Comparison of ENCODE assay signal across 8 cellular contexts in genomic region chr16:89565506-89566372, GRCh38. TPM values are rescaled to one million over a fixed set of nuclear protein-coding genes. Genes with fewer than 3 reads are reported as not detected.
DNase-seq lines count a peak whose midpoint lies in the region; ATAC-seq and TF ChIP-seq lines count a peak whose summit lies in the region.

No MANE protein-coding gene starts in this region.

- ATAC-seq in HCT116 = peak; percentile 69
- ATAC-seq in activated naive CD4-positive, alpha-beta T cell treated with anti-CD3 and anti-CD28 coated beads, Interleukin-2, amount 50 U/mL, for 72 hours = peak; percentile 32 to 33
- ATAC-seq in right cardiac atrium = peak; percentile 23 to 38
- no peak for ATAC-seq in GM21786 (IDR thresholded peaks at IDR 0.05; ENCODE audit: unreplicated experiment)

- H3K27me3 ChIP-seq in BLaER1 treated with 17β-estradiol and CSF1 and Interleukin-3, amounts not matched to agents 10 nM and 100 nM = no peaks in the 10 kb centered on the region
- H3K27me3 ChIP-seq in HCT116 (ENCODE audit: insufficient read depth, low read length) (no peaks in the 10 kb centered on the region), right cardiac atrium (ENCODE audit: control insufficient read depth, insufficient read depth) (no peaks in the 10 kb centered on the region), skeletal muscle tissue (ENCODE audit: control insufficient read depth in 3 of 3, insufficient read depth in 3 of 3, low read length in 3 of 3) (peaks cover 16 to 20% (median 17%) of the 10 kb centered on the region in 3 donors)

- H3K36me3 ChIP-seq in BLaER1 treated with 17β-estradiol and CSF1 and Interleukin-3, amounts not matched to agents 10 nM and 100 nM = peaks cover 38 to 55% (median 42%) of the 10 kb centered on the region in 11 experiments
- H3K36me3 ChIP-seq in HCT116 (ENCODE audit: control insufficient read depth in 1 of 2, insufficient read depth in 2 of 2, low read length in 2 of 2) = peaks cover 23 to 34% of the 10 kb centered on the region in 2 experiments
- peaks cover 33 to 40% (median 34%) of the 10 kb centered on the region in 3 donors for H3K36me3 ChIP-seq in skeletal muscle tissue (ENCODE audit: control insufficient read depth in 3 of 3, insufficient read depth in 3 of 3, low read length in 3 of 3)

- TF ChIP-seq RAD21 in HCT116 (IDR thresholded peaks at IDR 0.05; ENCODE audit: low read depth) = no peak

- WGBS in right cardiac atrium = 6% methylated on average over 46 of the region's 46 CpGs

- no peak overlapping the region for H2AFZ ChIP-seq in HCT116 (ENCODE audit: low read depth, low read length, poor library complexity, severe bottlenecking)

- peaks cover 28% of the 10 kb centered on the region in 2 donors for H3K36me3 Mint-ChIP-seq in activated naive CD4-positive, alpha-beta T cell treated with anti-CD3 and anti-CD28 coated beads, Interleukin-2, amount 50 U/mL, for 72 hours

- H3K4me2 ChIP-seq in BLaER1 treated with 17β-estradiol and CSF1 and Interleukin-3, amounts not matched to agents 10 nM and 100 nM = peak overlapping the region; percentile 92 to 99 (median 97)
- peak overlapping the region; percentile 84 for H3K4me2 ChIP-seq in HCT116 (ENCODE audit: low read length)

- H3K79me2 ChIP-seq in HCT116 (ENCODE audit: insufficient read depth, low read length) = peaks cover 40% of the 10 kb centered on the region

- H3K9me3 Mint-ChIP-seq in activated naive CD4-positive, alpha-beta T cell treated with anti-CD3 and anti-CD28 coated beads, Interleukin-2, amount 50 U/mL, for 72 hours = no peaks in the 10 kb centered on the region

- peak overlapping the region; percentile 18 to 99 (median 94); a peak in 21 of 22 replicates for H3K9ac ChIP-seq in BLaER1 treated with 17β-estradiol and CSF1 and Interleukin-3, amounts not matched to agents 10 nM and 100 nM
- H3K9ac ChIP-seq in HCT116 (ENCODE audit: low read length) (peak overlapping the region; percentile 96), skeletal muscle tissue (ENCODE audit: low read depth in 1 of 3, low read length in 3 of 3) (peak overlapping the region; percentile 16 to 76 (median 65))

- peak overlapping the region in 4 of 11 experiments; percentile 15 to 44 (median 24); a peak in 7 of 22 replicates for H3K27ac ChIP-seq in BLaER1 treated with 17β-estradiol and CSF1 and Interleukin-3, amounts not matched to agents 10 nM and 100 nM
- H3K27ac ChIP-seq in HCT116 (ENCODE audit: low read depth, low read length) (peak overlapping the region; percentile 96), right cardiac atrium (ENCODE audit: low read length) (no peak overlapping the region), skeletal muscle tissue (ENCODE audit: low read depth, low read length) (no peak overlapping the region)

- peak; percentile 61 for TF ChIP-seq POLR2A in HCT116 (IDR thresholded peaks at IDR 0.05; ENCODE audit: borderline replicate concordance, extremely low read depth, insufficient read depth, insufficient read length)

- H3K9me3 ChIP-seq in BLaER1 treated with 17β-estradiol and CSF1 and Interleukin-3, amounts not matched to agents 10 nM and 100 nM (replicated peaks in 1 of 11) = peaks cover 0 to 8% (median 0%) of the 10 kb centered on the region in 11 experiments; a peak in 2 of 22 replicates
- no peaks in the 10 kb centered on the region for H3K9me3 ChIP-seq in HCT116 (ENCODE audit: control insufficient read depth in 1 of 2, insufficient read depth in 1 of 2, low read depth in 1 of 2, low read length in 2 of 2)
- no peaks in the 10 kb centered on the region for H3K9me3 ChIP-seq in right cardiac atrium (ENCODE audit: control insufficient read depth, low read length)
- H3K9me3 ChIP-seq in skeletal muscle tissue (ENCODE audit: control insufficient read depth in 3 of 3, low read length in 3 of 3) = no peaks in the 10 kb centered on the region

- peaks cover 45 to 50% (median 47%) of the 10 kb centered on the region in 10 experiments for H3K4me1 ChIP-seq in BLaER1 treated with 17β-estradiol and CSF1 and Interleukin-3, amounts not matched to agents 10 nM and 100 nM
- H3K4me1 ChIP-seq in HCT116 (ENCODE audit: control insufficient read depth in 1 of 2, insufficient read depth in 2 of 2, low read length in 2 of 2) (peaks cover 45 to 61% of the 10 kb centered on the region in 2 experiments), right cardiac atrium (ENCODE audit: control insufficient read depth, insufficient read depth, low read length) (peaks cover 9% of the 10 kb centered on the region), skeletal muscle tissue (ENCODE audit: control insufficient read depth in 3 of 3, insufficient read depth in 3 of 3, low read length in 3 of 3) (peaks cover 31 to 51% (median 41%) of the 10 kb centered on the region in 3 donors)

- intact Hi-C loops in HCT116 (cut with micrococcal nuclease) = loop anchor here (10.0 kb wide), 1 partner anchor 751 kb away; the partner anchor contains the start of gene APRT
- intact Hi-C loops in right cardiac atrium (cut with DNase I) = no loop called here

- peak overlapping the region in 9 of 10 experiments; percentile 6 to 99 (median 33); a peak in 10 of 20 replicates for H3K4me3 ChIP-seq in BLaER1 treated with 17β-estradiol and CSF1 and Interleukin-3, amounts not matched to agents 10 nM and 100 nM
- H3K4me3 ChIP-seq in HCT116 (replicated peaks in 1 of 2; ENCODE audit: low read depth in 1 of 2, low read length in 2 of 2) = peak overlapping the region; percentile 27 to 45
- H3K4me3 ChIP-seq in right cardiac atrium (ENCODE audit: low read length) = no peak overlapping the region
- peak overlapping the region; percentile 12 to 60 (median 14) for H3K4me3 ChIP-seq in skeletal muscle tissue (ENCODE audit: low read length in 3 of 3)

- POLR2A ChIA-PET in HCT116 (lab: Charles Lee) = interaction anchor here (0.6 to 1.5 kb wide), 4 partner anchors 10 to 243 kb away, joined by 3 to 4 read pairs (median 4); partner anchors contain the start of gene CPNE7

- RAD21 ChIA-PET in HCT116 (lab: Charles Lee; ENCODE audit: low non-redundant PET in 1 of 2, low total read pairs in 2 of 2, uncharacterized antibody in 2 of 2, unreplicated experiment in 2 of 2) = no interaction called here

- peak overlapping the region; percentile 58 to 95 for H3K27ac Mint-ChIP-seq in activated naive CD4-positive, alpha-beta T cell treated with anti-CD3 and anti-CD28 coated beads, Interleukin-2, amount 50 U/mL, for 72 hours

- peak in 2 of 3 experiments; percentile 92 to 99; a peak in 4 of 6 replicates for TF ChIP-seq CTCF in HCT116 (IDR thresholded peaks at IDR 0.05 in 2 of 3, conservative IDR thresholded peaks at IDR 0.05 in 1 of 3; ENCODE audit: borderline replicate concordance in 1 of 3, insufficient read depth in 1 of 3, low read depth in 2 of 3, low read length in 2 of 3)

- H4K20me1 ChIP-seq in BLaER1 treated with 17β-estradiol and CSF1 and Interleukin-3, amounts not matched to agents 10 nM and 100 nM = peaks cover 61 to 88% (median 79%) of the 10 kb centered on the region in 11 experiments
- peaks cover 42% of the 10 kb centered on the region; the same call in 1 of the 2 replicates for H4K20me1 ChIP-seq in HCT116 (ENCODE audit: insufficient read depth)

- peak; percentile 69 for DNase-seq in HCT116 (ENCODE audit: low read depth, low spot score)
- DNase-seq in RPMI8226 = peak; percentile 66
- peak in 1 of 2 donors; percentile 74 for DNase-seq in activated naive CD4-positive, alpha-beta T cell treated with anti-CD3 and anti-CD28 coated beads, Interleukin-2, amount 50 U/mL, for 72 hours (ENCODE audit: low spot score in 2 of 2)
- DNase-seq in right cardiac atrium = peak; percentile 49 to 81 (median 77)
- DNase-seq in NCI-H1436 (lab: John Stamatoyannopoulos, UW) = no peak

- H3K9me2 ChIP-seq in HCT116 (ENCODE audit: insufficient read depth) = no peaks in the 10 kb centered on the region

- CTCF ChIA-PET in HCT116 (lab: Charles Lee) = interaction anchor here (0.8 to 1.6 kb wide), 13 partner anchors 8 to 140 kb away, joined by 3 to 8 read pairs (median 4); partner anchors contain the start of genes CDK10 and CPNE7

- BruUV-seq in HCT116 (replicated peaks; lab: Mats Ljungman, UMichigan) = no TSS peak

TF ChIP-seq in HCT116, 20 proteins besides CTCF, POLR2A, EP300 and RAD21 (continues in another document):
- TF ChIP-seq TCF7L2 (IDR thresholded peaks at IDR 0.05; ENCODE audit: borderline replicate concordance, extremely low read depth, insufficient read depth, insufficient read length) (peak; percentile 27), ELF1 (IDR thresholded peaks at IDR 0.05; ENCODE audit: borderline replicate concordance, low read depth) (no peak), ZFX (IDR thresholded peaks at IDR 0.05) (peak; percentile 67; the same call in 1 of the 2 replicates), POLR2AphosphoS5 (IDR thresholded peaks at IDR 0.05; ENCODE audit: low read depth, low read length) (peak; percentile 82), YY1 (IDR thresholded peaks at IDR 0.05; ENCODE audit: extremely low read depth, insufficient replicate concordance, low read depth, low read length) (peak; percentile 58)

RNA-seq across cellular contexts. Expression of gene RPL13, which starts 5.3 kb away (rescaled TPM):
- total RNA-seq in HCT116 (2021; ENCODE audit: unreplicated experiment) = 4,404 TPM
- polyA plus RNA-seq in HCT116 (2012) = 9,099 and 10,215 TPM in 2 replicates
- total RNA-seq in activated naive CD4-positive, alpha-beta T cell treated with anti-CD3 and anti-CD28 coated beads, Interleukin-2, amount 50 U/mL, for 72 hours = 1,000 to 10,000 TPM; 2,832 to 2,975 TPM
- 1,000 to 10,000 TPM; 1,148 to 1,505 (median 1,262) TPM for total RNA-seq in right cardiac atrium
- polyA plus RNA-seq in right cardiac atrium = 3,185 TPM
- total RNA-seq in skeletal muscle tissue = 2,337 TPM

RNA-seq across cellular contexts. Expression of gene CPNE7, which starts 9.8 kb away (rescaled TPM):
- total RNA-seq in HCT116 (2021; ENCODE audit: unreplicated experiment) = 201 TPM
- 136 and 148 TPM in 2 replicates for polyA plus RNA-seq in HCT116 (2012)
- total RNA-seq in activated naive CD4-positive, alpha-beta T cell treated with anti-CD3 and anti-CD28 coated beads, Interleukin-2, amount 50 U/mL, for 72 hours = 10 to 100 TPM in 1 of 2 donors, 1 to 10 TPM in 1; 2.8 to 28.2 TPM
- total RNA-seq in right cardiac atrium = not detected
- polyA plus RNA-seq in right cardiac atrium = not detected
- not detected for total RNA-seq in skeletal muscle tissue

RNA-seq across cellular contexts. Expression of gene DPEP1, which starts 47.7 kb away (rescaled TPM):
- total RNA-seq in HCT116 (2021; ENCODE audit: unreplicated experiment) (1.1 TPM), right cardiac atrium (under 1 TPM in 2 of 4 donors, not detected in 2; 0.31 to 0.53 TPM), skeletal muscle tissue (not detected)
- polyA plus RNA-seq in HCT116 (2012) = 0.73 and 1.1 TPM in 2 replicates
- not detected for total RNA-seq in activated naive CD4-positive, alpha-beta T cell treated with anti-CD3 and anti-CD28 coated beads, Interleukin-2, amount 50 U/mL, for 72 hours
- 0.18 TPM for polyA plus RNA-seq in right cardiac atrium

RNA-seq across cellular contexts. Expression of gene SPG7, which starts 57.5 kb away (rescaled TPM):
- total RNA-seq in HCT116 (2021; ENCODE audit: unreplicated experiment) = 116 TPM
- 79.4 and 81.2 TPM in 2 replicates for polyA plus RNA-seq in HCT116 (2012)
- 100 to 1,000 TPM in 1 of 2 donors, 10 to 100 TPM in 1; 97.7 to 114 TPM for total RNA-seq in activated naive CD4-positive, alpha-beta T cell treated with anti-CD3 and anti-CD28 coated beads, Interleukin-2, amount 50 U/mL, for 72 hours
- total RNA-seq in right cardiac atrium = 100 to 1,000 TPM in 1 of 4 donors, 10 to 100 TPM in 3; 81.9 to 101 (median 88.6) TPM
- 96.7 TPM for polyA plus RNA-seq in right cardiac atrium
- total RNA-seq in skeletal muscle tissue = 83.0 TPM
